ENCODE assay signal across 24 cellular contexts in genomic region chr3:54902286-54902685, GRCh38. TPM values are rescaled to one million over a fixed set of nuclear protein-coding genes. Genes with fewer than 3 reads are reported as not detected.
"Had no signal": no experiment of that assay in that cellular context is flagged by ENCODE, and none has a peak within 500 bp of the region (broad histone marks: within the 10 kb centered on the region; RNA-seq: fewer than 3 reads in every experiment).

No MANE protein-coding gene starts in this region.

- H3K9ac ChIP-seq: parathyroid adenoma had no signal

- H3K9me3 ChIP-seq: colonic mucosa, esophagus squamous epithelium, mucosa of descending colon, neutrophil, tibial artery, vagina had no signal

- H3K27ac Mint-ChIP-seq: activated naive CD4-positive, alpha-beta T cell treated with anti-CD3 and anti-CD28 coated beads, Interleukin-2, amount 10 ng/mL, durations not matched to agents 7 days and 5 days; natural killer cell; T-cell had no signal

- H3K36me3 Mint-ChIP-seq: activated naive CD4-positive, alpha-beta T cell treated with anti-CD3 and anti-CD28 coated beads, Interleukin-2, amount 10 ng/mL, durations not matched to agents 7 days and 5 days; natural killer cell; T-cell had no signal

- H3K79me2 ChIP-seq: parathyroid adenoma had no signal

- H3K4me3 ChIP-seq: colonic mucosa, esophagus squamous epithelium, lung, mucosa of descending colon, skin epidermis, tibial artery, vagina had no signal

- H3K4me3 Mint-ChIP-seq: activated naive CD4-positive, alpha-beta T cell treated with anti-CD3 and anti-CD28 coated beads, Interleukin-2, amount 10 ng/mL, durations not matched to agents 7 days and 5 days; natural killer cell; T-cell had no signal

- H3K27me3 ChIP-seq: colonic mucosa, esophagus squamous epithelium, neutrophil, tibial artery, vagina had no signal

- H3K36me3 ChIP-seq: colonic mucosa, neutrophil, vagina had no signal

- H2AFZ ChIP-seq: parathyroid adenoma had no signal

- H3K27ac ChIP-seq: colonic mucosa, foreskin keratinocyte, neutrophil, parathyroid adenoma, skin epidermis, tibial artery, vagina had no signal

- H3K4me1 Mint-ChIP-seq: activated naive CD4-positive, alpha-beta T cell treated with anti-CD3 and anti-CD28 coated beads, Interleukin-2, amount 10 ng/mL, durations not matched to agents 7 days and 5 days; natural killer cell; T-cell had no signal

- DNase-seq: activated CD4-positive, alpha-beta T cell treated with anti-CD3 and anti-CD28 coated beads, Interleukin-2, amount 50 U/mL, for 4 hours; activated CD4-positive, CD25-positive, alpha-beta regulatory T cell treated with anti-CD3 and anti-CD28 coated beads, Interleukin-2, amount 50 U/mL, for 72 hours; activated naive CD4-positive, alpha-beta T cell treated with anti-CD3 and anti-CD28 coated beads, Interleukin-2, amount 10 ng/mL, durations not matched to agents 7 days and 5 days; caudate nucleus; colonic mucosa; esophagus squamous epithelium; foreskin keratinocyte; head of caudate nucleus; left cardiac atrium; mucosa of descending colon; natural killer cell; retina; stimulated activated CD4-positive, alpha-beta T cell treated with anti-CD3 and anti-CD28 coated beads, Interleukin-15, amount 100 ng/mL, for 24 hours; stimulated activated CD4-positive, alpha-beta T cell treated with anti-CD3 and anti-CD28 coated beads, Interleukin-4, amount 100 ng/mL, for 1 hour; stimulated activated naive CD4-positive, alpha-beta T cell; T-cell; T-helper 9 cell; tibial artery had no signal

- ATAC-seq: foreskin keratinocyte, left cardiac atrium, mucosa of descending colon, natural killer cell, T-cell had no signal

- H3K4me1 ChIP-seq: colonic mucosa, foreskin keratinocyte, parathyroid adenoma, tibial artery had no signal

- H3K27me3 Mint-ChIP-seq: activated naive CD4-positive, alpha-beta T cell treated with anti-CD3 and anti-CD28 coated beads, Interleukin-2, amount 10 ng/mL, durations not matched to agents 7 days and 5 days; T-cell had no signal

- H3K9me3 Mint-ChIP-seq: activated naive CD4-positive, alpha-beta T cell treated with anti-CD3 and anti-CD28 coated beads, Interleukin-2, amount 10 ng/mL, durations not matched to agents 7 days and 5 days had no signal

RNA-seq across cellular contexts. Expression of gene LRTM1, which starts 25.6 kb away (rescaled TPM):
- total RNA-seq: colonic mucosa, esophagus squamous epithelium, foreskin keratinocyte, left cardiac atrium, lung, mucosa of descending colon, natural killer cell, subcutaneous adipose tissue, T-cell, vagina had no signal
